In the genomic region with DNA sequence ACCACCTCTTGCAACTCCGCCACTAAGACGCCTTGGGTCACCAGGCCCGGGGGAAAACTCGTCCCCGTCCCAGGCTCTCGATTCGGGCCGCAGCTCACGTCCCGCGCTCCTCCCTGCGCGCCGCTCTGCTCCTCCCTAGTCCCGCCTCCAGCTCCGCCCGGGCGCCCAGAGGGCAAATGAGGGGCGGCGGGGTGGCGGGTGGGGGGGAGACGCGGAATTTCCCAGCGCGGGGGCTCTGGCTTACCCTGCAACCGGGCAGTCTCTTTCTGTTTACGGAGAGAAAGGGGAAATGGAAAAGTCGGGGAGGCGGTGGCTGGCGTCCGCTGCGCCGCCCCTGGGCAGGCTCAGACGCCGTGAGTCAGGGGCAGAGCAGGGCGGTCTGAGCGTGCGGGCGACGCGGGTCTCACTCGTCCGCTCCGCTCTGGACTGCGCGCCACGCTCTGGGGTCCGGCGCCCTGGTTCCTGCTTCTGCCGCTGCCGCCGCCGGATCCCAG, we compare ENCODE assay signal across 8 cellular contexts. TPM values are rescaled to one million over a fixed set of nuclear protein-coding genes. Genes with fewer than 3 reads are reported as not detected.
DNase-seq lines count a peak whose midpoint lies in the region; ATAC-seq and TF ChIP-seq lines count a peak whose summit lies in the region.

A gene (plus strand): TSS at position 406 of the 494 bp plus-strand sequence. CDS start 4,755 bp downstream, outside the sequence.

- TF ChIP-seq CTCF in RWPE2 (IDR thresholded peaks at IDR 0.05; ENCODE audit: poor library complexity, severe bottlenecking) (no peak), fibroblast of the aortic adventitia (IDR thresholded peaks at IDR 0.05; ENCODE audit: insufficient read depth, low read length) (no peak), nephron progenitor cell (IDR thresholded peaks at IDR 0.05) (no peak)

- ATAC-seq in GM19467 (IDR thresholded peaks at IDR 0.05; ENCODE audit: unreplicated experiment) (peak; percentile 54), RWPE2 (ENCODE audit: low read depth) (peak; percentile 84)
- ATAC-seq in stimulated activated naive CD8-positive, alpha-beta T cell treated with anti-CD3 and anti-CD28 coated beads, Interleukin-15, amount 100 ng/mL, for 72 hours: peak; percentile 87

- H3K4me1 ChIP-seq in RWPE2 (ENCODE audit: insufficient read depth, poor library complexity, severe bottlenecking): peaks cover 36% of the 10 kb centered on the region

- H3K4me3 Mint-ChIP-seq in nephron progenitor cell: peak within 1 kb of the TSS; percentile 92
- peak within 1 kb of the TSS; percentile 90 to 95 for H3K4me3 Mint-ChIP-seq in stimulated activated naive CD8-positive, alpha-beta T cell treated with anti-CD3 and anti-CD28 coated beads, Interleukin-15, amount 100 ng/mL, for 72 hours

- H3K9me3 Mint-ChIP-seq in nephron progenitor cell: no peaks in the 10 kb centered on the region
- no peaks in the 10 kb centered on the region for H3K9me3 Mint-ChIP-seq in stimulated activated naive CD8-positive, alpha-beta T cell treated with anti-CD3 and anti-CD28 coated beads, Interleukin-15, amount 100 ng/mL, for 72 hours

- peaks cover 63% of the 10 kb centered on the region for H3K4me1 Mint-ChIP-seq in nephron progenitor cell
- peaks cover 64% of the 10 kb centered on the region for H3K4me1 Mint-ChIP-seq in stimulated activated naive CD8-positive, alpha-beta T cell treated with anti-CD3 and anti-CD28 coated beads, Interleukin-15, amount 100 ng/mL, for 72 hours

- H3K4me3 ChIP-seq in RWPE2 (ENCODE audit: severe bottlenecking): peak within 1 kb of the TSS; percentile 80
- peak within 1 kb of the TSS; percentile 91 for H3K4me3 ChIP-seq in fibroblast of the aortic adventitia (ENCODE audit: low read depth, low read length)

- peak within 1 kb of the TSS; percentile 97 for H3K27ac Mint-ChIP-seq in nephron progenitor cell
- peak within 1 kb of the TSS; percentile 93 for H3K27ac Mint-ChIP-seq in stimulated activated naive CD8-positive, alpha-beta T cell treated with anti-CD3 and anti-CD28 coated beads, Interleukin-15, amount 100 ng/mL, for 72 hours

- peak; percentile 92 for DNase-seq in D341Med (ENCODE audit: low spot score)
- peak; percentile 87 for DNase-seq in HK-2 (ENCODE audit: unreplicated experiment)
- DNase-seq in RWPE2 (ENCODE audit: low spot score): peak; percentile 80
- DNase-seq in activated effector memory CD4-positive, alpha-beta T cell treated with Interleukin-2 at 50 U/mL for 16 hours: peak; percentile 68
- peak; percentile 86 for DNase-seq in fibroblast of the aortic adventitia (ENCODE audit: low read depth)
- DNase-seq in nephron progenitor cell: peak; percentile 85
- peak; percentile 83 to 94 for DNase-seq in stimulated activated naive CD8-positive, alpha-beta T cell treated with anti-CD3 and anti-CD28 coated beads, Interleukin-15, amount 100 ng/mL, for 72 hours

- H3K36me3 Mint-ChIP-seq in nephron progenitor cell (ENCODE audit: low read depth): peaks cover 3% of the 10 kb centered on the region

- peaks cover 3% of the 10 kb centered on the region for H3K27me3 Mint-ChIP-seq in nephron progenitor cell (ENCODE audit: low read depth, poor library complexity)
- no peaks in the 10 kb centered on the region for H3K27me3 Mint-ChIP-seq in stimulated activated naive CD8-positive, alpha-beta T cell treated with anti-CD3 and anti-CD28 coated beads, Interleukin-15, amount 100 ng/mL, for 72 hours

- no peaks in the 10 kb centered on the region for H3K27me3 ChIP-seq in RWPE2 (ENCODE audit: insufficient read depth, poor library complexity, severe bottlenecking)

- no peaks in the 10 kb centered on the region for H3K9me3 ChIP-seq in RWPE2 (ENCODE audit: severe bottlenecking)

- H3K36me3 ChIP-seq in RWPE2 (ENCODE audit: low read depth): no peaks in the 10 kb centered on the region

- peak within 1 kb of the TSS; percentile 79 for H3K27ac ChIP-seq in RWPE2 (ENCODE audit: poor library complexity, severe bottlenecking)

RNA-seq across cellular contexts. Expression of the gene that starts here (rescaled TPM):
- total RNA-seq in fibroblast of the aortic adventitia (ENCODE audit: low replicate concordance): 12.8 and 22.9 TPM in 2 replicates

Comparison
In these comparisons a context has a peak if more than half of its experiments do, and no peak if none do; other contexts are left out.
1. Peak in every context shown above with its lines: DNase-seq, ATAC-seq, H3K4me3 ChIP-seq and H3K27ac ChIP-seq.